In the genomic region with DNA sequence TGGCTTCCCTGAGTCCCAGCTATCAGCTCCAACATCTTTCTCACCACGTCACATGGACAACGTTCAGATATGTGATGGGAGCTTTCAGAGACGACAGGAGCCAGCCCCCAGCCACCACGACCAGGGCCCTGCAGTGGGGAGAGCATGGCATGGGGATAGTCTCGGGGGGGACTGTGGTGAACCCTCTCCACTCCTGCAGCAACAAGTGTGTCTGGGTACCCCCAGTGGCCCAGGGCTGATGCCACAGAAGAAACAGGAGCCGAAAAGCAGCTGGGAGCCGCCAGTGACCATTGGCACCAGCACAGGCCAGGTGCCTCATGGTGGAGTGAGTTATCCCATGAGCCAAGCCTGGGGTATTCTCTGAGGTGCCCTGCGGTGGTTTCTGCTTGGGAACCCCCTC, we compare ENCODE assay signal across 21 cellular contexts.
DNase-seq lines count a peak whose midpoint lies in the region; ATAC-seq, FAIRE-seq and TF ChIP-seq lines count a peak whose summit lies in the region.
"Had no signal": no experiment of that assay in that cellular context is flagged by ENCODE, and none has a peak within 500 bp of the region (broad histone marks: within the 10 kb centered on the region; RNA-seq: fewer than 3 reads in every experiment).

No MANE protein-coding gene starts in this region.

- FAIRE-seq in kidney (lab: Jason Lieb, UNC) (no peak), small intestine (lab: Jason Lieb, UNC) (no peak)
- FAIRE-seq: G401.6, GM12892, GM19239, H1 had no signal

- TF ChIP-seq CTCF in heart right ventricle (IDR thresholded peaks at IDR 0.05) = no peak
- no peak for TF ChIP-seq CTCF in RWPE2 (IDR thresholded peaks at IDR 0.05; ENCODE audit: poor library complexity, severe bottlenecking)
- TF ChIP-seq CTCF in kidney (IDR thresholded peaks at IDR 0.05; ENCODE audit: borderline replicate concordance, extremely low read depth, insufficient read depth) = no peak
- TF ChIP-seq CTCF in spleen (IDR thresholded peaks at IDR 0.05 in 8 of 11, conservative IDR thresholded peaks at IDR 0.05 in 3 of 11) = no peak

- no peak for TF ChIP-seq POLR2A in spleen (IDR thresholded peaks at IDR 0.05)

- H3K27me3 ChIP-seq in right cardiac atrium (ENCODE audit: control insufficient read depth, insufficient read depth) (no peaks in the 10 kb centered on the region), heart right ventricle (peaks cover 0 to 23% (median 5%) of the 10 kb centered on the region in 7 donors), RWPE2 (ENCODE audit: insufficient read depth, poor library complexity, severe bottlenecking) (no peaks in the 10 kb centered on the region), spleen (replicated peaks in 1 of 7) (no peaks in the 10 kb centered on the region), small intestine (ENCODE audit: control insufficient read depth in 2 of 2, insufficient read depth in 2 of 2, low read length in 2 of 2) (no peaks in the 10 kb centered on the region)

- intact Hi-C loops in right cardiac atrium (cut with DNase I) = no loop called here
- intact Hi-C loops in heart right ventricle (cut with DNase I) = no loop called here
- intact Hi-C loops in kidney (cut with DNase I) = no loop called here
- intact Hi-C loops in spleen (cut with DNase I; ENCODE audit: low total_unique reads) = no loop called here

- H3K9ac ChIP-seq in kidney (ENCODE audit: low read length in 2 of 2) = no peak overlapping the region
- H3K9ac ChIP-seq: GM23248 had no signal

- H3K4me1 ChIP-seq in right cardiac atrium (ENCODE audit: control insufficient read depth, insufficient read depth, low read length) (no peaks in the 10 kb centered on the region), heart right ventricle (no peaks in the 10 kb centered on the region), RWPE2 (ENCODE audit: insufficient read depth, poor library complexity, severe bottlenecking) (no peaks in the 10 kb centered on the region), kidney (ENCODE audit: control insufficient read depth in 1 of 2, insufficient read depth in 1 of 2, low read depth in 1 of 2, low read length in 2 of 2) (no peaks in the 10 kb centered on the region), spleen (no peaks in the 10 kb centered on the region), small intestine (ENCODE audit: control insufficient read depth in 2 of 2, insufficient read depth in 1 of 2, low read depth in 1 of 2, low read length in 1 of 2) (no peaks in the 10 kb centered on the region)
- H3K4me1 ChIP-seq: Caco-2 had no signal

- no peak overlapping the region for H3K4me3 ChIP-seq in right cardiac atrium (ENCODE audit: low read length)
- H3K4me3 ChIP-seq in heart right ventricle = no peak overlapping the region
- H3K4me3 ChIP-seq in RWPE2 (ENCODE audit: severe bottlenecking) = no peak overlapping the region
- H3K4me3 ChIP-seq in kidney (ENCODE audit: low read length in 2 of 2) = no peak overlapping the region
- no peak overlapping the region for H3K4me3 ChIP-seq in spleen
- no peak overlapping the region for H3K4me3 ChIP-seq in small intestine (ENCODE audit: low read depth in 1 of 2, low read length in 2 of 2)
- H3K4me3 ChIP-seq: GM23248 had no signal

- no peak for ATAC-seq in right cardiac atrium
- ATAC-seq in heart right ventricle = no peak
- no peak for ATAC-seq in RWPE2 (ENCODE audit: low read depth)
- no peak for ATAC-seq in GM19395 (IDR thresholded peaks at IDR 0.05; ENCODE audit: unreplicated experiment)
- ATAC-seq in GM18873 (IDR thresholded peaks at IDR 0.05; ENCODE audit: low FRiP score, unreplicated experiment) = no peak
- ATAC-seq: CD8-positive, alpha-beta T cell had no signal

- H3K9me3 ChIP-seq in right cardiac atrium (ENCODE audit: control insufficient read depth, low read length) (no peaks in the 10 kb centered on the region), heart right ventricle (no peaks in the 10 kb centered on the region), RWPE2 (ENCODE audit: severe bottlenecking) (no peaks in the 10 kb centered on the region), kidney (ENCODE audit: control insufficient read depth in 1 of 2, low read length in 2 of 2) (no peaks in the 10 kb centered on the region), spleen (peaks cover 0 to 16% (median 0%) of the 10 kb centered on the region in 8 donors), small intestine (ENCODE audit: control insufficient read depth, low read depth) (no peaks in the 10 kb centered on the region)
- H3K9me3 ChIP-seq: Caco-2 had no signal

- DNase-seq in right cardiac atrium (peak; percentile 3 to 20 (median 17)), heart right ventricle (no peak), RWPE2 (ENCODE audit: low spot score) (peak; percentile 76), kidney (peak; percentile 55), spleen (peak; percentile 41), small intestine (no peak)
- DNase-seq: C1 segment of cervical spinal cord; Caco-2; CD4-positive, CD25-positive, alpha-beta regulatory T cell; CD8-positive, alpha-beta T cell; DMS153; DND-41; GM23248; H7; HCEC 1CT had no signal

- no peaks in the 10 kb centered on the region for H3K36me3 ChIP-seq in heart right ventricle
- H3K36me3 ChIP-seq in RWPE2 (ENCODE audit: low read depth) = no peaks in the 10 kb centered on the region
- H3K36me3 ChIP-seq in kidney (ENCODE audit: control insufficient read depth in 1 of 2, insufficient read depth in 2 of 2, low read length in 2 of 2) = no peaks in the 10 kb centered on the region
- H3K36me3 ChIP-seq in spleen = no peaks in the 10 kb centered on the region
- H3K36me3 ChIP-seq in small intestine (ENCODE audit: control insufficient read depth in 2 of 2, insufficient read depth in 2 of 2, low read length in 2 of 2) = no peaks in the 10 kb centered on the region

- WGBS in right cardiac atrium = 77% methylated on average over 8 of the region's 8 CpGs
- WGBS in heart right ventricle, 2 donors = 69 to 75% methylated on average over 8 of the region's 8 CpGs
- 78 to 94% (median 84%) methylated on average over 6 to 8 of the region's 8 CpGs for WGBS in spleen, 5 donors
- 72 to 80% (median 78%) methylated on average over 8 of the region's 8 CpGs for WGBS in small intestine, 3 donors

- no peak overlapping the region for H3K27ac ChIP-seq in right cardiac atrium (ENCODE audit: low read length)
- no peak overlapping the region for H3K27ac ChIP-seq in heart right ventricle
- no peak overlapping the region for H3K27ac ChIP-seq in RWPE2 (ENCODE audit: poor library complexity, severe bottlenecking)
- H3K27ac ChIP-seq in kidney (ENCODE audit: low read depth in 2 of 2, low read length in 2 of 2) = no peak overlapping the region
- no peak overlapping the region for H3K27ac ChIP-seq in spleen
- H3K27ac ChIP-seq in small intestine (ENCODE audit: low read depth in 1 of 2, low read length in 1 of 2) = no peak overlapping the region
- H3K27ac ChIP-seq: GM23248 had no signal

Comparison
In these comparisons a context has a peak if more than half of its experiments do, and no peak if none do; other contexts are left out.
1. DNase-seq: peak in right cardiac atrium (3 of 3), RWPE2 (single experiment), kidney (single experiment) and spleen (single experiment); none in heart right ventricle (0 of 2) and small intestine (single experiment).